In the genomic region with DNA sequence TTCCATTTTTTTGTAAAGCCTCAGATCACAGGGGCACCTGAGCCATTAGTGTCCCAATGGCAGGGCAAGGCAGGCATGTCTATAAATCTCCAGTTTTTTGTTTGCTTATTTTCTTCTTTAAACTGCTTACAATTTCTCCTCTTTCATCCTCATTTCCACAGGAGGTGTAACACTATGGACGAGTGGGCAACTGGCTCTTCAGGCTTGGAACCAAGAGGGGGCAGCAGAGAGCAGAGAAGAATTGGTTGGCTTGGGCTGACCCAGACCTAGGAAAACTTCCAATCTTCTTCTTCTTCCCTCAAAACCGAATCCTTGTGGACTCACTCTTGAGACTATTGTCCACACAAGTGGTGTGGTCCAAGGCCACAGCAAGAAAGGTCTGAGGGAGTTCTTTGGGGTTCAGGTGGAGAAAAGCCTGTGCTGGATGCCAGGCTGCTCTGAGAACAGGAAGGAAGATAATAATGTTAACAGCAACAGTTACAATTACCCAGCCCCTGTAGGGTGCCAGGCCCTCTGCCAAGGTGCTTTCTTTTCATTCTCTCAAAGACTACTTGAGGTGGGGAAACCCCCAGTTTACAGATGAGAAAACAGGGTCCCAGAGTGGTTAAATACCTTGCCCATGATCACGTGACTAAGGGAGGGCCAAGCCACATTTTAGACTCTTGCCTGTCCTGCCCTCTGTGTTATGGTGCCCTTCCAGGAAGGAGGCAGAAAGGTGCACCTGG, we compare ENCODE assay signal across 8 cellular contexts.
DNase-seq lines count a peak whose midpoint lies in the region; ATAC-seq lines count a peak whose summit lies in the region.

No MANE protein-coding gene starts in this region.

- ATAC-seq in GM19455 (IDR thresholded peaks at IDR 0.05; ENCODE audit: unreplicated experiment) (peak; percentile 74), HG03439 (IDR thresholded peaks at IDR 0.05; ENCODE audit: unreplicated experiment) (no peak)

- DNase-seq in DMS53 treated with DMSO at 0.1 percent for 48 hours (lab: John Stamatoyannopoulos, UW; ENCODE audit: unreplicated experiment) = peak; percentile 32
- peak; percentile 51 for DNase-seq in HuH-7.5 (ENCODE audit: low spot score)
- DNase-seq in SKM-1 (lab: John Stamatoyannopoulos, UW; ENCODE audit: unreplicated experiment) = peak; percentile 14
- peak; percentile 58 for DNase-seq in cerebellar cortex (ENCODE audit: low spot score)
- peak; percentile 76 for DNase-seq in left kidney (ENCODE audit: low read depth, low spot score)
- peak; percentile 8 to 47 (median 20) for DNase-seq in stimulated activated CD4-positive, alpha-beta T cell treated with anti-CD3 and anti-CD28 coated beads, TNF-alpha, amount 100 ng/mL, for 48 hours (ENCODE audit: low read depth in 3 of 3)

Comparison
In these comparisons a context has a peak if more than half of its experiments do, and no peak if none do; other contexts are left out.
1. DNase-seq: peak in every context shown above with its lines; median percentile 76 in left kidney; 58 in cerebellar cortex; 51 in HuH-7.5; 32 in DMS53 treated with DMSO at 0.1 percent for 48 hours; 20 in stimulated activated CD4-positive, alpha-beta T cell treated with anti-CD3 and anti-CD28 coated beads, TNF-alpha, amount 100 ng/mL, for 48 hours; 14 in SKM-1.